In the genomic region with DNA sequence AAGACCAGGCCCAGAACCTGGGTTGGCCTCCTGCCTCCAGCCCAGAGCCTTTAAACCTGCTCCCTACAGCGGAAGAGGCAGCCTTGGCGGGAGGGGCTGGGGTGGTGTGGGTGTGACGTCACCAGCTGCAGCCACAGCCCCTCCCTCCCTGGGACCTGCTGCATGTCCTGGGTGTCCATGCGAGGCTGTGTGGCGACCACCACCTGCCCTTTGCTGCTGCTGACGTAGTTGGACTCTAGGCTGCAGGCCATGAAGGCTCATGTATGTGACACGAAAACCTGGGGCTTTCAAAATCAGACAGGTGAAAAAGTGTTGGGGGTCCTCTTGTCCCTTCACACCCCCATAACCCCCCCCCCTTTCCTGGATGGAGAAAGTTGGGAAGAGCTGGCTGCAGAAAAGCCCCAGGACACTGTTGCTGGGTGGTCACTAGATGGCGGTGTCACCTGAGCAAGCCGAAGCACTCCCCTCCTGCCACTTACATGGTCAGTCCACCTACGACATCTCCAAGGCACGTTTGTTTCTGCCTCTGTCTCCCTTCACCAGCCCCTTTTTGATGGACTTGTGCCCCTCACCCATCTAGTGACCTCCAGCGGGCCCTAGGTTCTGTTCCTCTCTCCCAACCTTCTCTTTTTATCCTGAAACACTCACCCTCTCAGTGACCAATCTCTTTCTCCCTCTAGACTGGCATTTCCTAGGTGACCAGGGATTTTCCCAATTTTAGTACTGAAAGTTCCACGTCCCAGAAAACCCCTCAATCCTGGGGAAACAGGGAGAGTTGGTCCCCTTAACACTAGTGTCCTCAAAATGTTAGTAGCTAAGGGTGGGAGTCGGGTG, we compare ENCODE assay signal across 8 cellular contexts. TPM values are rescaled to one million over a fixed set of nuclear protein-coding genes. Genes with fewer than 3 reads are reported as not detected.
DNase-seq lines count a peak whose midpoint lies in the region; ATAC-seq lines count a peak whose summit lies in the region.

No MANE protein-coding gene starts in this region.

- peak; percentile 10 for DNase-seq in NK-92 treated with Interleukin-12 subunit alpha and Interleukin-12 subunit beta, amount 100 ng/mL, for 24 hours (lab: John Stamatoyannopoulos, UW)
- DNase-seq in NK-92 (lab: John Stamatoyannopoulos, UW; ENCODE audit: unreplicated experiment), result no peak
- DNase-seq in MV-4-11 (lab: John Stamatoyannopoulos, UW), result peak; percentile 23
- DNase-seq in SW480 (ENCODE audit: low spot score), result peak; percentile 75
- DNase-seq in cerebellum (ENCODE audit: low spot score), result peak; percentile 60
- peak in 1 of 2 donors; percentile 43 for DNase-seq in left colon
- peak; percentile 15 for DNase-seq in stimulated activated CD8-positive, alpha-beta memory T cell treated with anti-CD3 and anti-CD28 coated beads, Interleukin-12 subunit alpha, Interleukin-12 subunit beta, amount 100 ng/mL, for 1 hour (ENCODE audit: low read depth)

- intact Hi-C loops in left colon (cut with DNase I, micrococcal nuclease), result loop anchor here in 1 of 2 donors (10.0 kb wide), 1 partner anchor 314 kb away; no protein-coding TSS in a partner anchor

- ATAC-seq in left colon (peak; percentile 95), GM18909 (IDR thresholded peaks at IDR 0.05; ENCODE audit: poor library complexity, unreplicated experiment) (no peak)

RNA-seq across cellular contexts. Expression of a gene that starts 35.2 kb away (rescaled TPM):
- total RNA-seq in cerebellum, result 3.1 TPM
- total RNA-seq in left colon, result 10 to 100 TPM in 1 of 2 donors, 1 to 10 TPM in 1; 2.4 to 11.8 TPM
